ENCODE assay signal across 1 cellular context in genomic region chr12:89389755-89390661, GRCh38.
TF ChIP-seq lines count a peak whose summit lies in the region.

No MANE protein-coding gene starts in this region.

TF ChIP-seq in HepG2, 621 proteins besides CTCF, POLR2A, EP300 and RAD21 (continued from another document and continues in another):
- peak; percentile 67 for TF ChIP-seq PAXIP1 (CRISPR knock-in tag; conservative IDR thresholded peaks at IDR 0.05)
- 0 out of 2 replicates have a peak, but pooled peaks have one; percentile 10 for TF ChIP-seq REPIN1 (CRISPR knock-in tag; IDR thresholded peaks at IDR 0.05; ENCODE audit: borderline replicate concordance, low read depth)
- no peak for TF ChIP-seq ZNF703 (CRISPR knock-in tag; IDR thresholded peaks at IDR 0.05; ENCODE audit: borderline replicate concordance)
- TF ChIP-seq GPN1 (CRISPR knock-in tag; IDR thresholded peaks at IDR 0.05; ENCODE audit: borderline replicate concordance), result no peak
- TF ChIP-seq MTF2 (CRISPR knock-in tag; IDR thresholded peaks at IDR 0.05; ENCODE audit: borderline replicate concordance), result no peak
- no peak for TF ChIP-seq IRX3 (CRISPR knock-in tag; IDR thresholded peaks at IDR 0.05; ENCODE audit: borderline replicate concordance, low read depth)
- TF ChIP-seq ZNF784 (CRISPR knock-in tag; IDR thresholded peaks at IDR 0.05; ENCODE audit: borderline replicate concordance), result 0 out of 2 replicates have a peak, but pooled peaks have one; percentile 3
- no peak for TF ChIP-seq ZBTB39 (CRISPR knock-in tag; IDR thresholded peaks at IDR 0.05)
- no peak for TF ChIP-seq MLLT10 (CRISPR knock-in tag; IDR thresholded peaks at IDR 0.05)
- TF ChIP-seq STAT5B (CRISPR knock-in tag; IDR thresholded peaks at IDR 0.05), result no peak
- no peak for TF ChIP-seq ZNF235 (CRISPR knock-in tag; IDR thresholded peaks at IDR 0.05; ENCODE audit: borderline replicate concordance)
- TF ChIP-seq PHF21A (CRISPR knock-in tag; IDR thresholded peaks at IDR 0.05), result no peak
- no peak for TF ChIP-seq ZXDC (CRISPR knock-in tag; IDR thresholded peaks at IDR 0.05)
- no peak for TF ChIP-seq ISL2 (CRISPR knock-in tag; IDR thresholded peaks at IDR 0.05)
- no peak for TF ChIP-seq USF2 (IDR thresholded peaks at IDR 0.05; ENCODE audit: low read depth, low read length)
- no peak for TF ChIP-seq USF2 (CRISPR knock-in tag; IDR thresholded peaks at IDR 0.05; ENCODE audit: borderline replicate concordance)
- TF ChIP-seq AHR (CRISPR knock-in tag; IDR thresholded peaks at IDR 0.05), result no peak
- no peak for TF ChIP-seq ZSCAN12 (CRISPR knock-in tag; IDR thresholded peaks at IDR 0.05)
- no peak for TF ChIP-seq HNF4A (CRISPR knock-in tag; IDR thresholded peaks at IDR 0.05)
- TF ChIP-seq RBFOX2 (IDR thresholded peaks at IDR 0.05; ENCODE audit: low read depth, low read length), result 0 out of 2 replicates have a peak, but pooled peaks have one; percentile 20
- TF ChIP-seq ZSCAN22 (CRISPR knock-in tag; IDR thresholded peaks at IDR 0.05), result no peak
- no peak for TF ChIP-seq ZNF484 (CRISPR knock-in tag; IDR thresholded peaks at IDR 0.05; ENCODE audit: borderline replicate concordance, low read depth)
- no peak for TF ChIP-seq FOSL1 (CRISPR knock-in tag; IDR thresholded peaks at IDR 0.05; ENCODE audit: borderline replicate concordance)
- no peak for TF ChIP-seq PREB (CRISPR knock-in tag; IDR thresholded peaks at IDR 0.05)
- TF ChIP-seq POLR2AphosphoS5 (IDR thresholded peaks at IDR 0.05; ENCODE audit: low read depth, low read length), result 0 out of 2 replicates have a peak, but pooled peaks have one; percentile 24
- TF ChIP-seq ZNF282 (IDR thresholded peaks at IDR 0.05; ENCODE audit: partially characterized antibody), result no peak
- no peak for TF ChIP-seq ZFP36 (IDR thresholded peaks at IDR 0.05; ENCODE audit: borderline replicate concordance, low read depth, low read length, partially characterized antibody)
- no peak for TF ChIP-seq RNF219 (CRISPR knock-in tag; IDR thresholded peaks at IDR 0.05)
- no peak for TF ChIP-seq CREB1 (IDR thresholded peaks at IDR 0.05)
- no peak for TF ChIP-seq CREB1 (CRISPR knock-in tag; IDR thresholded peaks at IDR 0.05)
- no peak for TF ChIP-seq DMTF1 (CRISPR knock-in tag; IDR thresholded peaks at IDR 0.05)
- no peak for TF ChIP-seq SMAD1 (CRISPR knock-in tag; IDR thresholded peaks at IDR 0.05; ENCODE audit: borderline replicate concordance, low read depth)
- TF ChIP-seq SUZ12 (IDR thresholded peaks at IDR 0.05; ENCODE audit: low read depth, low read length), result no peak
- TF ChIP-seq HOXD1 (CRISPR knock-in tag; IDR thresholded peaks at IDR 0.05), result 0 out of 2 replicates have a peak, but pooled peaks have one; percentile 3
- TF ChIP-seq KAT8 (CRISPR knock-in tag; IDR thresholded peaks at IDR 0.05), result 0 out of 2 replicates have a peak, but pooled peaks have one; percentile 19
- TF ChIP-seq ZNF816 (CRISPR knock-in tag; IDR thresholded peaks at IDR 0.05; ENCODE audit: borderline replicate concordance), result 0 out of 2 replicates have a peak, but pooled peaks have one; percentile 33
- TF ChIP-seq CERS6 (CRISPR knock-in tag; IDR thresholded peaks at IDR 0.05), result no peak
- no peak for TF ChIP-seq FOXJ3 (CRISPR knock-in tag; IDR thresholded peaks at IDR 0.05; ENCODE audit: borderline replicate concordance)
- no peak for TF ChIP-seq GABPB1 (CRISPR knock-in tag; IDR thresholded peaks at IDR 0.05)
- no peak for TF ChIP-seq ZNF788 (CRISPR knock-in tag; IDR thresholded peaks at IDR 0.05; ENCODE audit: borderline replicate concordance)
